1 cellular context compared by ENCODE assay signal in genomic region chr21:45507888-45508508, GRCh38.
TF ChIP-seq lines count a peak whose summit lies in the region.

No MANE protein-coding gene starts in this region.

TF ChIP-seq in HEK293, 187 proteins besides CTCF, POLR2A, EP300 and RAD21 (continued from another document):
- TF ChIP-seq AEBP2 (tag by site-specific recombination; IDR thresholded peaks at IDR 0.05; ENCODE audit: borderline replicate concordance) (peak; percentile 67; the same call in 1 of the 2 replicates), SP2 (tag by site-specific recombination; IDR thresholded peaks at IDR 0.05) (0 out of 2 replicates have a peak, but pooled peaks have one; percentile 10), ZNF664 (tag by site-specific recombination; IDR thresholded peaks at IDR 0.05) (no peak), BCL11A (tag by site-specific recombination; IDR thresholded peaks at IDR 0.05; ENCODE audit: low read depth) (no peak), ZNF266 (tag by site-specific recombination; IDR thresholded peaks at IDR 0.05; ENCODE audit: low read depth) (no peak), ZNF747 (tag by site-specific recombination; IDR thresholded peaks at IDR 0.05) (no peak), ZNF148 (tag by site-specific recombination; IDR thresholded peaks at IDR 0.05; ENCODE audit: borderline replicate concordance) (peak; percentile 57; the same call in 1 of the 2 replicates), KLF7 (tag by site-specific recombination; IDR thresholded peaks at IDR 0.05; ENCODE audit: borderline replicate concordance) (peak; percentile 47; the same call in 1 of the 2 replicates), ZNF521 (tag by site-specific recombination; IDR thresholded peaks at IDR 0.05) (no peak), ZNF791 (tag by site-specific recombination; IDR thresholded peaks at IDR 0.05) (peak; percentile 55; the same call in 1 of the 2 replicates), ZNF146 (tag by site-specific recombination; IDR thresholded peaks at IDR 0.05) (peak; percentile 82), ZNF114 (tag by site-specific recombination; IDR thresholded peaks at IDR 0.05) (no peak), ZEB2 (tag by site-specific recombination; IDR thresholded peaks at IDR 0.05) (peak; percentile 93), ZNF366 (tag by site-specific recombination; conservative IDR thresholded peaks at IDR 0.05) (peak; percentile 91), ZNF837 (tag by site-specific recombination; IDR thresholded peaks at IDR 0.05) (peak; percentile 90; the same call in 1 of the 2 replicates), ZNF639 (tag by site-specific recombination; IDR thresholded peaks at IDR 0.05) (no peak; the same call in 1 of the 2 replicates), SCRT1 (tag by site-specific recombination; IDR thresholded peaks at IDR 0.05; ENCODE audit: borderline replicate concordance) (no peak), ZNF596 (tag by site-specific recombination; IDR thresholded peaks at IDR 0.05) (no peak), EGR2 (tag by site-specific recombination; IDR thresholded peaks at IDR 0.05; ENCODE audit: low read depth) (peak; percentile 100), ZNF473 (tag by site-specific recombination; IDR thresholded peaks at IDR 0.05) (peak; percentile 78; the same call in 1 of the 2 replicates), ZNF248 (tag by site-specific recombination; IDR thresholded peaks at IDR 0.05) (no peak), ZSCAN16 (tag by site-specific recombination; IDR thresholded peaks at IDR 0.05) (0 out of 2 replicates have a peak, but pooled peaks have one; percentile 37)
